10 cellular contexts compared by ENCODE assay signal in genomic region chr9:41088450-41089059, GRCh38. TPM values are rescaled to one million over a fixed set of nuclear protein-coding genes. Genes with fewer than 3 reads are reported as not detected.
DNase-seq lines count a peak whose midpoint lies in the region; ATAC-seq and TF ChIP-seq lines count a peak whose summit lies in the region.
"Not testable (repeated sequence)": the region's sequence is repeated elsewhere in the genome, so short reads cannot be mapped to it uniquely, and the experiment has no call there.
"Had no signal": no experiment of that assay in that cellular context is flagged by ENCODE, and none has a peak within 500 bp of the region (broad histone marks: within the 10 kb centered on the region; RNA-seq: fewer than 3 reads in every experiment).

No MANE protein-coding gene starts in this region.

- not testable (repeated sequence) for H3K4me1 Mint-ChIP-seq in immature natural killer cell

- H2AFZ ChIP-seq in mammary epithelial cell (ENCODE audit: low read depth, low read length): not testable (repeated sequence)

- ATAC-seq in GM18907 (IDR thresholded peaks at IDR 0.05; ENCODE audit: unreplicated experiment): peak; percentile 76
- ATAC-seq in GM21825 (IDR thresholded peaks at IDR 0.05; ENCODE audit: unreplicated experiment): peak; percentile 55
- ATAC-seq in HG03175 (IDR thresholded peaks at IDR 0.05; ENCODE audit: unreplicated experiment): peak; percentile 64
- ATAC-seq in psoas muscle: peak; percentile 79 to 96 (median 88)

- H3K27ac Mint-ChIP-seq in immature natural killer cell: not testable (repeated sequence)

- DNase-seq in BE2C, mammary epithelial cell, psoas muscle: not testable (repeated sequence)
- DNase-seq in SJCRH30 (peak in 1 of 2 experiments; percentile 44), immature natural killer cell (peak; percentile 17 to 32 (median 28))

- WGBS in mammary epithelial cell (ENCODE audit: low coverage, missing lambda C conversion rate): 6% methylated on average over 10 of the region's 11 CpGs
- WGBS in psoas muscle, 3 donors: 3 to 11% (median 6%) methylated on average over 9 of the region's 11 CpGs

- H3K79me2 ChIP-seq in mammary epithelial cell (ENCODE audit: insufficient read depth, low read length): not testable (repeated sequence)

- not testable (repeated sequence) for H3K9ac ChIP-seq in mammary epithelial cell (ENCODE audit: insufficient read depth, low read length)

- intact Hi-C loops in mammary epithelial cell (cut with micrococcal nuclease); psoas muscle (cut with DNase I): not testable (repeated sequence)

- H3K27me3 Mint-ChIP-seq in immature natural killer cell (ENCODE audit: low read depth in 3 of 3): not testable (repeated sequence)

- not testable (repeated sequence) for H3K4me3 ChIP-seq in BE2C (ENCODE audit: low read depth, low read length); mammary epithelial cell (replicated peaks in 1 of 3; ENCODE audit: insufficient read depth in 1 of 3, low read depth in 2 of 3, low read length in 3 of 3); psoas muscle
- peak overlapping the region; percentile 40 for H3K4me3 ChIP-seq in SJCRH30

- peak overlapping the region in 1 of 5 donors; percentile 11 for H3K4me3 Mint-ChIP-seq in immature natural killer cell

- H3K36me3 ChIP-seq in BE2C; SJCRH30; mammary epithelial cell (ENCODE audit: insufficient read depth, low read length); psoas muscle (ENCODE audit: insufficient read depth in 1 of 2, low read depth in 1 of 2): not testable (repeated sequence)

- H3K9me3 Mint-ChIP-seq in immature natural killer cell: not testable (repeated sequence)

- H3K36me3 Mint-ChIP-seq in immature natural killer cell: not testable (repeated sequence)

- H4K20me1 ChIP-seq in mammary epithelial cell (ENCODE audit: insufficient read depth, low read length): not testable (repeated sequence)

- H3K9me3 ChIP-seq in BE2C; SJCRH30 (replicated peaks); mammary epithelial cell (replicated peaks; ENCODE audit: insufficient read depth, low read length); psoas muscle: not testable (repeated sequence)

- not testable (repeated sequence) for BruUV-seq in mammary epithelial cell (replicated peaks; lab: Mats Ljungman, UMichigan)

- CTCF ChIA-PET in mammary epithelial cell (lab: Charles Lee; ENCODE audit: low non-redundant PET): not testable (repeated sequence)

- H3K4me2 ChIP-seq in mammary epithelial cell (ENCODE audit: insufficient read depth, low read depth, low read length): peak overlapping the region; percentile 3

- TF ChIP-seq CTCF in BE2C (IDR thresholded peaks at IDR 0.05; ENCODE audit: low read depth, low read length) (peak; percentile 27; the same call in 1 of the 2 replicates), mammary epithelial cell (conservative IDR thresholded peaks at IDR 0.05 in 1 of 2, IDR thresholded peaks at IDR 0.05 in 1 of 2; ENCODE audit: extremely low read depth in 1 of 2, insufficient read depth in 1 of 2, low read depth in 1 of 2, low read length in 2 of 2) (peak in 1 of 2 donors; percentile 27), psoas muscle (IDR thresholded peaks at IDR 0.05) (peak; percentile 51)

- dilution Hi-C loops in mammary epithelial cell (cut with HindIII; ENCODE audit: low sequenced_read_pairs): not testable (repeated sequence)

- H3K4me1 ChIP-seq in BE2C; SJCRH30; mammary epithelial cell (ENCODE audit: insufficient read depth, low read length); psoas muscle: not testable (repeated sequence)

- not testable (repeated sequence) for H3K27me3 ChIP-seq in BE2C; SJCRH30; mammary epithelial cell (ENCODE audit: insufficient read depth, low read length); psoas muscle (ENCODE audit: insufficient read depth in 3 of 3, low read length in 2 of 3)

- in situ Hi-C loops in mammary epithelial cell (cut with MboI; ENCODE audit: low sequenced_read_pairs in 2 of 2): not testable (repeated sequence)

- H3K27ac ChIP-seq in SJCRH30; mammary epithelial cell (ENCODE audit: insufficient read depth, low read depth, low read length); psoas muscle: not testable (repeated sequence)

RNA-seq across cellular contexts. Expression of gene FOXD4L6, which starts 39.9 kb away (rescaled TPM):
- polyA plus RNA-seq in BE2C (2012; ENCODE audit: insufficient read depth, insufficient read length, low read depth): 0.29 TPM
- total RNA-seq in SJCRH30 (2014; rRNA removed; shearing (Covaris generic)): 0.18 TPM in 1 of 2 replicates, not detected in the other
- total RNA-seq in mammary epithelial cell (1 to 10 TPM in 1 of 2 donors, under 1 TPM in 1; 0.40 to 1.0 TPM), psoas muscle (not detected)
- polyA plus RNA-seq in mammary epithelial cell (not detected), immature natural killer cell (not detected), psoas muscle (under 1 TPM in 2 of 3 donors, not detected in 1; 0.03 to 0.04 TPM)
- not detected for polyA minus RNA-seq in mammary epithelial cell
- total RNA-seq: activated CD4-positive, alpha-beta T cell treated with anti-CD3 and anti-CD28 coated beads, Interleukin-2, amount 10 ng/mL, durations not matched to agents 24 days and 14 days had no signal
- polyA plus RNA-seq: IgD-negative memory B cell had no signal
